ENCODE assay signal across 21 cellular contexts in the genomic region with DNA sequence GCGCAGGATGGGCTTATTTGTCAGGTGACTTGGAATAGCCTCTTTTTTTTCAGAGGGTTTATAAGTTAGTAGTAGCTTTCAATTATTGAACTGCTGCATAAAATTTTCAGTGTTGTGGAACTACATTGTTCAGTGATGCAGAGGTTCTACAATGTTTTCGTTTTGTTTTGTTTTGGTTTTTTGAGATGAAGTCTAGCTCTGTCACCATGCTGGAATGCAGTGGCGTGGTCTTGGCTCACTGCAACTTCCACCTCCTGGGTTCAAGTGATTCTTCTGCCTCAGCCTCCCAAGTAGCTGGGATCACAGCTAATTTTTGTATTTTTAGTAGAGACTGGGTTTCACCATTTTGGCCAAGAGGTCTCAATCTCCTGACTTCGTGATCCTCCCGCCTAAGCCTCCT. TPM values are rescaled to one million over a fixed set of nuclear protein-coding genes. Genes with fewer than 3 reads are reported as not detected.
DNase-seq lines count a peak whose midpoint lies in the region; ATAC-seq, FAIRE-seq and TF ChIP-seq lines count a peak whose summit lies in the region.
"Had no signal": no experiment of that assay in that cellular context is flagged by ENCODE, and none has a peak within 500 bp of the region (broad histone marks: within the 10 kb centered on the region; RNA-seq: fewer than 3 reads in every experiment).

No MANE protein-coding gene starts in this region.

- H3K9me3 ChIP-seq in GM23248 (ENCODE audit: low read depth) (no peaks in the 10 kb centered on the region), astrocyte (ENCODE audit: insufficient read depth, low read depth, low read length) (no peaks in the 10 kb centered on the region), stomach (no peaks in the 10 kb centered on the region)
- H3K9me3 ChIP-seq in CD8-positive, alpha-beta memory T cell (ENCODE audit: low read length) = no peaks in the 10 kb centered on the region
- H3K9me3 ChIP-seq: BLaER1 had no signal

- H3K36me3 Mint-ChIP-seq in astrocyte (ENCODE audit: low read depth, unreplicated experiment) = peaks cover 10% of the 10 kb centered on the region
- peaks cover 0 to 65% (median 28%) of the 10 kb centered on the region in 3 donors for H3K36me3 Mint-ChIP-seq in CD8-positive, alpha-beta memory T cell
- peaks cover 61% of the 10 kb centered on the region for H3K36me3 Mint-ChIP-seq in nephron progenitor cell (ENCODE audit: low read depth)

- H3K4me1 Mint-ChIP-seq in astrocyte (ENCODE audit: low read depth, unreplicated experiment) = peaks cover 16% of the 10 kb centered on the region
- H3K4me1 Mint-ChIP-seq in CD8-positive, alpha-beta memory T cell = peaks cover 0 to 3% (median 0%) of the 10 kb centered on the region in 3 donors
- no peaks in the 10 kb centered on the region for H3K4me1 Mint-ChIP-seq in nephron progenitor cell
- H3K4me1 Mint-ChIP-seq: GM23338 had no signal

- H3K4me3 Mint-ChIP-seq in astrocyte (ENCODE audit: unreplicated experiment) = no peak overlapping the region
- H3K4me3 Mint-ChIP-seq in CD8-positive, alpha-beta memory T cell = no peak overlapping the region
- no peak overlapping the region for H3K4me3 Mint-ChIP-seq in nephron progenitor cell
- H3K4me3 Mint-ChIP-seq: CD4-positive, alpha-beta memory T cell; GM23338 had no signal

- H4K20me1 ChIP-seq in GM23248 (ENCODE audit: insufficient read depth) (no peaks in the 10 kb centered on the region), astrocyte (ENCODE audit: insufficient read depth, low read length) (no peaks in the 10 kb centered on the region)
- H4K20me1 ChIP-seq: BLaER1 had no signal

- H3K27me3 ChIP-seq in GM23248 (replicated peaks; ENCODE audit: insufficient read depth) (no peaks in the 10 kb centered on the region), astrocyte (ENCODE audit: insufficient read depth, low read length) (no peaks in the 10 kb centered on the region), stomach (no peaks in the 10 kb centered on the region)
- no peaks in the 10 kb centered on the region for H3K27me3 ChIP-seq in CD8-positive, alpha-beta memory T cell (ENCODE audit: insufficient read depth, low read length, poor library complexity, severe bottlenecking)
- H3K27me3 ChIP-seq: BLaER1 had no signal

- intact Hi-C loops in stomach (cut with DNase I; ENCODE audit: low total_unique reads) = loop anchor here (10.0 kb wide), 1 partner anchor 355 kb away; no protein-coding TSS in a partner anchor

- no peak overlapping the region for H3K4me2 ChIP-seq in GM23248 (ENCODE audit: unreplicated experiment)
- peak overlapping the region; percentile 54 for H3K4me2 ChIP-seq in astrocyte (ENCODE audit: low read length)
- H3K4me2 ChIP-seq: BLaER1, GM23338, KMS-11 had no signal

- H3K9me3 Mint-ChIP-seq in astrocyte (ENCODE audit: unreplicated experiment) (no peaks in the 10 kb centered on the region), nephron progenitor cell (no peaks in the 10 kb centered on the region)
- no peaks in the 10 kb centered on the region for H3K9me3 Mint-ChIP-seq in CD8-positive, alpha-beta memory T cell
- H3K9me3 Mint-ChIP-seq: CD4-positive, alpha-beta memory T cell; GM23338 had no signal

- 87 to 88% methylated on average over 5 of the region's 5 CpGs for WGBS in GM23248 (ENCODE audit: low coverage in 1 of 2, low lambda C conversion rate in 2 of 2, missing lambda C conversion rate in 2 of 2), 2 experiments
- 92 to 99% (median 95%) methylated on average over 5 of the region's 5 CpGs for whole genome bisulfite sequencing in stomach, 5 donors

- no peak overlapping the region for H3K27ac Mint-ChIP-seq in astrocyte (ENCODE audit: unreplicated experiment)
- no peak overlapping the region for H3K27ac Mint-ChIP-seq in CD8-positive, alpha-beta memory T cell
- H3K27ac Mint-ChIP-seq in nephron progenitor cell = no peak overlapping the region
- H3K27ac Mint-ChIP-seq: GM23338 had no signal

- peaks cover 16% of the 10 kb centered on the region for H3K4me1 ChIP-seq in GM23248 (ENCODE audit: insufficient read depth)
- peaks cover 21% of the 10 kb centered on the region for H3K4me1 ChIP-seq in astrocyte (ENCODE audit: insufficient read depth, low read length)
- no peaks in the 10 kb centered on the region for H3K4me1 ChIP-seq in stomach
- no peaks in the 10 kb centered on the region for H3K4me1 ChIP-seq in CD8-positive, alpha-beta memory T cell (ENCODE audit: insufficient read depth, low read length)
- H3K4me1 ChIP-seq: BLaER1 had no signal

- POLR2A ChIA-PET in CD8-positive, alpha-beta memory T cell (lab: Charles Lee) = no interaction called here

- no peaks in the 10 kb centered on the region for H3K79me2 ChIP-seq in GM23248 (ENCODE audit: insufficient read depth)
- H3K79me2 ChIP-seq in astrocyte (ENCODE audit: insufficient read depth, low read length) = no peaks in the 10 kb centered on the region

- H3K4me3 ChIP-seq in GM23248 = no peak overlapping the region
- H3K4me3 ChIP-seq in astrocyte (ENCODE audit: insufficient read depth, low read depth, low read length) = no peak overlapping the region
- H3K4me3 ChIP-seq in stomach = no peak overlapping the region
- no peak overlapping the region for H3K4me3 ChIP-seq in CD8-positive, alpha-beta memory T cell (ENCODE audit: low read length)
- H3K4me3 ChIP-seq: BLaER1, GM23338 had no signal

- H2AFZ ChIP-seq in GM23248 (no peak overlapping the region), astrocyte (ENCODE audit: low read depth, low read length) (no peak overlapping the region)
- H2AFZ ChIP-seq: GM23338 had no signal

- no peak for TF ChIP-seq POLR2A in stomach (IDR thresholded peaks at IDR 0.05)

- peak; percentile 24 for DNase-seq in GM23248
- DNase-seq in astrocyte (ENCODE audit: low read depth) = peak; percentile 30
- peak; percentile 33 for DNase-seq in fibroblast of peridontal ligament (ENCODE audit: extremely low read depth)
- peak; percentile 7 for DNase-seq in stomach
- DNase-seq in CD8-positive, alpha-beta memory T cell = no peak
- no peak for DNase-seq in KBM-7
- no peak for DNase-seq in nephron progenitor cell
- DNase-seq: CD4-positive, alpha-beta memory T cell; DMS53; NCI-H1417 treated with DMSO at 0.1 percent for 48 hours; NCI-H1930; NCI-H2171; NCI-H526; PC-3; RPMI8226; SHP77 treated with DMSO at 0.1 percent for 48 hours had no signal

- in situ Hi-C loops in GM23248 (cut with MboI) = no loop called here
- in situ Hi-C loops in KBM-7 (cut with MboI; ENCODE audit: low pct_unique_long_range_greater_than_20kb, low sequenced_read_pairs) = no loop called here

- TF ChIP-seq CTCF in astrocyte (IDR thresholded peaks at IDR 0.05; ENCODE audit: insufficient read depth, low read depth, low read length) (no peak), stomach (IDR thresholded peaks at IDR 0.05) (no peak), nephron progenitor cell (IDR thresholded peaks at IDR 0.05) (no peak)

- FAIRE-seq in astrocyte (lab: Jason Lieb, UNC) = no peak

- CTCF ChIA-PET in CD8-positive, alpha-beta memory T cell (lab: Charles Lee) = no interaction called here

- H3K9me2 ChIP-seq in GM23248 (ENCODE audit: insufficient read depth) = no peaks in the 10 kb centered on the region

- peaks cover 31% of the 10 kb centered on the region for H3F3A ChIP-seq in GM23248 (ENCODE audit: insufficient read depth)

- H3K9ac ChIP-seq in GM23248 = no peak overlapping the region
- H3K9ac ChIP-seq in astrocyte (ENCODE audit: low read length) = no peak overlapping the region
- H3K9ac ChIP-seq: BLaER1, KMS-11 had no signal

- TF ChIP-seq EP300 in stomach (IDR thresholded peaks at IDR 0.05) = no peak

- H3K36me3 ChIP-seq in GM23248 (ENCODE audit: low read depth) (peaks cover 23% of the 10 kb centered on the region), astrocyte (ENCODE audit: insufficient read depth, low read length) (peaks cover 36% of the 10 kb centered on the region), stomach (peaks cover 47 to 96% (median 86%) of the 10 kb centered on the region in 4 donors)
- H3K36me3 ChIP-seq in CD8-positive, alpha-beta memory T cell (ENCODE audit: insufficient read depth, low read length) = peaks cover 42% of the 10 kb centered on the region

- no peak overlapping the region for H3K27ac ChIP-seq in GM23248
- peak overlapping the region; percentile 40 for H3K27ac ChIP-seq in astrocyte (ENCODE audit: low read depth, low read length)
- H3K27ac ChIP-seq in stomach = no peak overlapping the region
- no peak overlapping the region for H3K27ac ChIP-seq in CD8-positive, alpha-beta memory T cell (ENCODE audit: low read depth, low read length)
- H3K27ac ChIP-seq: BLaER1, KMS-11 had no signal

- no peak for ATAC-seq in HG03571 (IDR thresholded peaks at IDR 0.05; ENCODE audit: unreplicated experiment)
- ATAC-seq: GM23338, HCT116, PC-3 had no signal

- H3K27me3 Mint-ChIP-seq in astrocyte (ENCODE audit: low read depth, unreplicated experiment) = no peaks in the 10 kb centered on the region
- H3K27me3 Mint-ChIP-seq in CD8-positive, alpha-beta memory T cell = no peaks in the 10 kb centered on the region
- no peaks in the 10 kb centered on the region for H3K27me3 Mint-ChIP-seq in nephron progenitor cell (ENCODE audit: low read depth, poor library complexity)
- H3K27me3 Mint-ChIP-seq: CD4-positive, alpha-beta memory T cell had no signal

RNA-seq across cellular contexts. Expression of gene NUP188, which starts 22.0 kb away (rescaled TPM):
- total RNA-seq in GM23248 (2014; rRNA removed; shearing (Covaris generic)) = 45.9 and 57.0 TPM in 2 replicates
- polyA plus RNA-seq in GM23248 (2016; fragmentation: Nextera tagmentation; extraction: Ambion mirVana) (24.9 and 25.7 TPM in 2 replicates), stomach (10 to 100 TPM in 1 of 3 donors, 1 to 10 TPM in 2; 4.4 to 10.1 (median 9.9) TPM)
- total RNA-seq in astrocyte (40.4 and 45.6 TPM in 2 replicates), stomach (10 to 100 TPM; 26.3 to 79.9 (median 51.0) TPM)
- 100 to 1,000 TPM; 144 to 150 TPM for total RNA-seq in CD8-positive, alpha-beta memory T cell
- polyA plus RNA-seq in CD8-positive, alpha-beta memory T cell = 41.3 TPM

RNA-seq across cellular contexts. Expression of gene DOLK, which starts 22.1 kb away (rescaled TPM):
- total RNA-seq in GM23248 (2014; rRNA removed; shearing (Covaris generic)) = 31.1 and 36.1 TPM in 2 replicates
- polyA plus RNA-seq in GM23248 (2016; fragmentation: Nextera tagmentation; extraction: Ambion mirVana) (29.6 and 31.7 TPM in 2 replicates), stomach (1 to 10 TPM; 3.2 to 8.1 (median 6.2) TPM)
- total RNA-seq in astrocyte (19.8 and 22.1 TPM in 2 replicates), stomach (10 to 100 TPM in 1 of 5 donors, 1 to 10 TPM in 3, under 1 TPM in 1; 0.58 to 17.1 (median 9.4) TPM)
- total RNA-seq in CD8-positive, alpha-beta memory T cell = 10 to 100 TPM; 15.3 to 17.1 TPM
- 6.8 TPM for polyA plus RNA-seq in CD8-positive, alpha-beta memory T cell

RNA-seq across cellular contexts. Expression of gene PHYHD1, which starts 48.7 kb away (rescaled TPM):
- total RNA-seq in GM23248 (2014; rRNA removed; shearing (Covaris generic)) = 4.4 and 4.7 TPM in 2 replicates
- 7.4 and 8.6 TPM in 2 replicates for polyA plus RNA-seq in GM23248 (2016; fragmentation: Nextera tagmentation; extraction: Ambion mirVana)
- total RNA-seq in astrocyte = 4.6 and 6.1 TPM in 2 replicates
- total RNA-seq in stomach = 10 to 100 TPM in 4 of 5 donors, 1 to 10 TPM in 1; 1.4 to 37.3 (median 13.8) TPM
- 10 to 100 TPM; 43.9 to 55.8 (median 49.1) TPM for polyA plus RNA-seq in stomach
- total RNA-seq in CD8-positive, alpha-beta memory T cell = under 1 TPM in 1 of 2 experiments, not detected in 1; 0.20 TPM
- 0.64 TPM for polyA plus RNA-seq in CD8-positive, alpha-beta memory T cell
- polyA plus RNA-seq: CD4-positive, alpha-beta memory T cell had no signal

RNA-seq across cellular contexts. Expression of gene SH3GLB2, which starts 58.6 kb away (rescaled TPM):
- total RNA-seq in GM23248 (2014; rRNA removed; shearing (Covaris generic)) = 57.3 and 84.9 TPM in 2 replicates
- 27.7 and 30.9 TPM in 2 replicates for polyA plus RNA-seq in GM23248 (2016; fragmentation: Nextera tagmentation; extraction: Ambion mirVana)
- total RNA-seq in astrocyte = 35.0 and 38.0 TPM in 2 replicates
- total RNA-seq in stomach = 100 to 1,000 TPM in 4 of 5 donors, 10 to 100 TPM in 1; 50.5 to 408 (median 138) TPM
- 100 to 1,000 TPM in 2 of 3 donors, 10 to 100 TPM in 1; 58.2 to 113 (median 102) TPM for polyA plus RNA-seq in stomach
- total RNA-seq in CD8-positive, alpha-beta memory T cell = 10 to 100 TPM; 55.0 to 58.3 TPM
- polyA plus RNA-seq in CD8-positive, alpha-beta memory T cell = 36.2 TPM

Comparison
In these comparisons a context has a peak if more than half of its experiments do, and no peak if none do; other contexts are left out.
1. DNase-seq: peak in GM23248 (single experiment), astrocyte (single experiment), fibroblast of peridontal ligament (single experiment) and stomach (single experiment); none in CD8-positive, alpha-beta memory T cell (0 of 5), KBM-7 (single experiment) and nephron progenitor cell (single experiment).